8 cellular contexts compared by ENCODE assay signal in the genomic region with DNA sequence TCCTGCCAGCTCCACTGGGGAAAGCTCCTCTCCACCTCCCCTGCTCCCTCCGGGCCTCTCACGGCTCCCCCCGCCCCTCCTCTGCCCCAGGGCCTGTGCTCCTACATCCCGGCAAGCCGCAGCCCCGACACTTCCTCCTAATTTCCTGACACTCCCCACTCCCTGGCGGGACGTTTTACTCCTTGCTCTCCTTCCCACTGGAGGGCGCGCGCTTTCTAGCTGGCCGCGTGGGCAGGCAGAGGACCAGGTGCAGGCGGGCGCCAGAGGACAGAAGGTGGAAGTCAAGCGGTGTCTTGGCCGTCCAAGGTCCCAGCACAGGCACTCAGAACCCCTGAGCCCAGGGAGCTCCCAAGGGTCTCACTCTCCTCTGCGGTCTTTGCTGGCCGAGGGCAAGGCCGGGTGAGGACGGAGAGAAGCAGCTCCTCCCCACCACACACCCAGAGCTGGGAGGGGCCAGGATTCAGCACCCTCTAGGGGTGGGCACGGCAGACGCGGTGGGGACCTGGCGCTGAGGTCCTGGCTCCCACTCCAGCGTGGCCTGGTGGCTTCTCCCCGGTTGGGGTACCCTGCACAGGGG. TPM values are rescaled to one million over a fixed set of nuclear protein-coding genes. Genes with fewer than 3 reads are reported as not detected.
DNase-seq lines count a peak whose midpoint lies in the region; ATAC-seq and TF ChIP-seq lines count a peak whose summit lies in the region.

No MANE protein-coding gene starts in this region.

- H3K4me3 ChIP-seq in endodermal cell (ENCODE audit: low read length) (no peak overlapping the region), mesendoderm (ENCODE audit: low read length) (peak overlapping the region; percentile 7)

- peak overlapping the region; percentile 56 for H3K4me3 Mint-ChIP-seq in endodermal cell

- no peak for ATAC-seq in GM21825 (IDR thresholded peaks at IDR 0.05; ENCODE audit: unreplicated experiment)
- no peak for ATAC-seq in HG03354 (IDR thresholded peaks at IDR 0.05; ENCODE audit: poor library complexity, severe bottlenecking, unreplicated experiment)

- TF ChIP-seq CTCF in AG09319 (IDR thresholded peaks at IDR 0.05; ENCODE audit: low read depth, low read length), result peak; percentile 10; the same call in 1 of the 2 replicates
- TF ChIP-seq CTCF in endodermal cell (conservative IDR thresholded peaks at IDR 0.05), result peak; percentile 44

- no peak overlapping the region for H4K8ac ChIP-seq in mesendoderm (ENCODE audit: low read depth, low read length)

- H3K27ac ChIP-seq in endodermal cell (ENCODE audit: low read depth, low read length) (no peak overlapping the region), mesendoderm (ENCODE audit: low read depth, low read length) (no peak overlapping the region)

- DNase-seq in AG09319 (ENCODE audit: extremely low read depth, low read depth) (no peak), GM19238 (ENCODE audit: insufficient read length, low spot score) (peak; percentile 54), RPMI7951 (ENCODE audit: low read depth) (peak; percentile 52), endodermal cell (peak; percentile 84), mesendoderm (peak; percentile 73), NCI-H526 treated with DMSO at 0.1 percent for 48 hours (lab: John Stamatoyannopoulos, UW) (no peak)

- H3K56ac ChIP-seq in mesendoderm (ENCODE audit: low read length), result peak overlapping the region; percentile 84

- WGBS in endodermal cell (ENCODE audit: insufficient coverage in 1 of 2, insufficient read length in 1 of 2), 2 experiments, result 13 to 18% methylated on average over 17 to 27 of the region's 27 CpGs
- no CpG with 5 or more reads among the region's 27 CpGs for WGBS in mesendoderm (ENCODE audit: extremely low coverage, insufficient coverage, low lambda C conversion rate)

- H3K4me1 Mint-ChIP-seq in endodermal cell, result peaks cover 7% of the 10 kb centered on the region

- H2BK15ac ChIP-seq in mesendoderm (replicated peaks; ENCODE audit: low read depth), result no peak overlapping the region

- H2BK120ac ChIP-seq in mesendoderm (ENCODE audit: low read depth, low read length), result no peak overlapping the region

- no peaks in the 10 kb centered on the region for H3K79me1 ChIP-seq in mesendoderm (ENCODE audit: low read length)

- no peaks in the 10 kb centered on the region for H3K79me2 ChIP-seq in mesendoderm (ENCODE audit: control insufficient read depth, insufficient read depth, low read length)

- H3K27me3 Mint-ChIP-seq in endodermal cell (ENCODE audit: insufficient read depth), result peaks cover 22% of the 10 kb centered on the region

- no peak overlapping the region for H3K23ac ChIP-seq in mesendoderm (ENCODE audit: low read length)

- H2BK5ac ChIP-seq in mesendoderm (ENCODE audit: low read length), result no peak overlapping the region

- H3K18ac ChIP-seq in mesendoderm (ENCODE audit: low read length), result no peak overlapping the region

- no peaks in the 10 kb centered on the region for H3K9me3 ChIP-seq in endodermal cell (ENCODE audit: control insufficient read depth, low read length)

- H3K4me2 ChIP-seq in mesendoderm (ENCODE audit: low read length), result peak overlapping the region; percentile 85

- no peak overlapping the region for H3K4ac ChIP-seq in mesendoderm (ENCODE audit: low read depth, low read length)

- H3K4me1 ChIP-seq in endodermal cell (ENCODE audit: control insufficient read depth, insufficient read depth, low read length) (peaks cover 3% of the 10 kb centered on the region), mesendoderm (ENCODE audit: control insufficient read depth, low read depth, low read length) (no peaks in the 10 kb centered on the region)

- H3K9ac ChIP-seq in endodermal cell (ENCODE audit: extremely low read depth, low read length, poor library complexity, severe bottlenecking) (peak overlapping the region; percentile 0), mesendoderm (ENCODE audit: low read length) (peak overlapping the region; percentile 57)

- H4K5ac ChIP-seq in mesendoderm (ENCODE audit: low read length), result no peak overlapping the region

- no peaks in the 10 kb centered on the region for H3K9me3 Mint-ChIP-seq in endodermal cell

- no peak overlapping the region for H2AK5ac ChIP-seq in mesendoderm (ENCODE audit: low read length)

- H3K36me3 ChIP-seq in endodermal cell (ENCODE audit: control insufficient read depth, insufficient read depth, low read length) (no peaks in the 10 kb centered on the region), mesendoderm (ENCODE audit: control insufficient read depth, insufficient read depth, low read length) (no peaks in the 10 kb centered on the region)

- peaks cover 5% of the 10 kb centered on the region for H3K27me3 ChIP-seq in endodermal cell (ENCODE audit: control insufficient read depth, insufficient read depth, low read length, poor library complexity, severe bottlenecking)
- H3K27me3 ChIP-seq in mesendoderm (ENCODE audit: insufficient read depth, low read length, poor library complexity), result no peaks in the 10 kb centered on the region

- H3K36me3 Mint-ChIP-seq in endodermal cell (ENCODE audit: low read depth), result no peaks in the 10 kb centered on the region

- peak overlapping the region; percentile 48 for H3K27ac Mint-ChIP-seq in endodermal cell

RNA-seq across cellular contexts. Expression of a gene that starts 19.1 kb away (rescaled TPM):
- total RNA-seq in RPMI7951 (2014; rRNA removed; shearing (Covaris generic)), result 3.8 and 6.3 TPM in 2 replicates
- total RNA-seq in endodermal cell, result 1 to 10 TPM; 3.7 to 5.5 TPM
- polyA plus RNA-seq in endodermal cell (2013, experiment 1 of 2), result 1.7 TPM
- polyA plus RNA-seq in endodermal cell (2013, experiment 2 of 2), result 1.2 TPM
- 0.27 TPM for polyA plus RNA-seq in mesendoderm (2013, experiment 1 of 2)
- polyA plus RNA-seq in mesendoderm (2013, experiment 2 of 2), result 0.28 TPM

RNA-seq across cellular contexts. Expression of a gene that starts 19.9 kb away (rescaled TPM):
- not detected in 2 replicates for total RNA-seq in RPMI7951 (2014; rRNA removed; shearing (Covaris generic))
- total RNA-seq in endodermal cell, result 10 to 100 TPM in 1 of 2 donors, 1 to 10 TPM in 1; 5.5 to 14.2 TPM
- 1.7 TPM for polyA plus RNA-seq in endodermal cell (2013, experiment 1 of 2)
- polyA plus RNA-seq in endodermal cell (2013, experiment 2 of 2), result 0.99 TPM
- 2.1 TPM for polyA plus RNA-seq in mesendoderm (2013, experiment 1 of 2)
- 2.0 TPM for polyA plus RNA-seq in mesendoderm (2013, experiment 2 of 2)

RNA-seq across cellular contexts. Expression of a gene that starts 27.6 kb away (rescaled TPM):
- not detected in 2 replicates for total RNA-seq in RPMI7951 (2014; rRNA removed; shearing (Covaris generic))
- total RNA-seq in endodermal cell, result 1 to 10 TPM in 1 of 2 donors, not detected in 1; 1.5 TPM
- polyA plus RNA-seq in endodermal cell (2013, experiment 1 of 2), result 1.1 TPM
- polyA plus RNA-seq in endodermal cell (2013, experiment 2 of 2), result 0.54 TPM
- polyA plus RNA-seq in mesendoderm (2013, experiment 1 of 2), result 2.4 TPM
- polyA plus RNA-seq in mesendoderm (2013, experiment 2 of 2), result 1.9 TPM

RNA-seq across cellular contexts. Expression of a gene that starts 51.1 kb away (rescaled TPM):
- total RNA-seq in RPMI7951 (2014; rRNA removed; shearing (Covaris generic)), result 42.0 and 43.3 TPM in 2 replicates
- 10 to 100 TPM; 52.8 to 63.0 TPM for total RNA-seq in endodermal cell
- 51.3 TPM for polyA plus RNA-seq in endodermal cell (2013, experiment 1 of 2)
- 46.4 TPM for polyA plus RNA-seq in endodermal cell (2013, experiment 2 of 2)
- polyA plus RNA-seq in mesendoderm (2013, experiment 1 of 2), result 33.5 TPM
- polyA plus RNA-seq in mesendoderm (2013, experiment 2 of 2), result 31.8 TPM

RNA-seq across cellular contexts. Expression of a gene that starts 51.1 kb away (rescaled TPM):
- total RNA-seq in RPMI7951 (2014; rRNA removed; shearing (Covaris generic)), result 33.9 and 57.6 TPM in 2 replicates
- total RNA-seq in endodermal cell, result 10 to 100 TPM; 48.1 to 57.6 TPM
- 30.8 TPM for polyA plus RNA-seq in endodermal cell (2013, experiment 1 of 2)
- 30.8 TPM for polyA plus RNA-seq in endodermal cell (2013, experiment 2 of 2)
- 29.7 TPM for polyA plus RNA-seq in mesendoderm (2013, experiment 1 of 2)
- 31.2 TPM for polyA plus RNA-seq in mesendoderm (2013, experiment 2 of 2)

Comparison
In these comparisons a context has a peak if more than half of its experiments do, and no peak if none do; other contexts are left out.
1. DNase-seq: peak in GM19238 (single experiment), RPMI7951 (single experiment), endodermal cell (single experiment) and mesendoderm (single experiment); none in AG09319 (single experiment) and NCI-H526 treated with DMSO at 0.1 percent for 48 hours (single experiment).